ENCODE assay signal across 19 cellular contexts in genomic region chr10:32179836-32180235, GRCh38.
"Had no signal": no experiment of that assay in that cellular context is flagged by ENCODE, and none has a peak within 500 bp of the region (broad histone marks: within the 10 kb centered on the region; RNA-seq: fewer than 3 reads in every experiment).

No MANE protein-coding gene starts in this region.

- H3K36me3 Mint-ChIP-seq: memory B cell; naive thymus-derived CD8-positive, alpha-beta T cell; stimulated activated effector memory CD8-positive, alpha-beta T cell treated with anti-CD3 and anti-CD28 coated beads, Interleukin-12 subunit alpha, Interleukin-12 subunit beta, amount 100 ng/mL, for 72 hours had no signal

- H3K27me3 Mint-ChIP-seq: stimulated activated naive CD8-positive, alpha-beta T cell treated with anti-CD3 and anti-CD28 coated beads, Interleukin-15, Interleukin-2, amounts not matched to agents 100 ng/mL and 50 ng/mL, for 24 hours had no signal

- H3K4me1 ChIP-seq: esophagus muscularis mucosa, foreskin keratinocyte, left ventricle myocardium inferior, lower lobe of right lung had no signal

- H3K27ac ChIP-seq: epithelial cell of prostate, esophagus muscularis mucosa, foreskin keratinocyte, left ventricle myocardium inferior, lower lobe of right lung, testis had no signal

- H3K27ac Mint-ChIP-seq: effector memory CD8-positive, alpha-beta T cell; memory B cell; naive thymus-derived CD8-positive, alpha-beta T cell; stimulated activated effector memory CD8-positive, alpha-beta T cell treated with anti-CD3 and anti-CD28 coated beads, Interleukin-12 subunit alpha, Interleukin-12 subunit beta, amount 100 ng/mL, for 72 hours; stimulated activated naive CD8-positive, alpha-beta T cell treated with anti-CD3 and anti-CD28 coated beads, Interleukin-15, Interleukin-2, amounts not matched to agents 100 ng/mL and 50 ng/mL, for 24 hours had no signal

- DNase-seq: effector memory CD8-positive, alpha-beta T cell; foreskin keratinocyte; kidney; left cardiac atrium; left ventricle myocardium inferior; lower lobe of right lung; naive thymus-derived CD8-positive, alpha-beta T cell; nucleus accumbens; ovary; right cardiac atrium; stimulated activated CD4-positive, alpha-beta T cell treated with anti-CD3 and anti-CD28 coated beads, Interleukin-4, amount 100 ng/mL, for 1 hour; stimulated activated CD8-positive, alpha-beta memory T cell treated with anti-CD3 and anti-CD28 coated beads, Interleukin-4, amount 100 ng/mL, for 48 hours; testis had no signal

- H3K27me3 ChIP-seq: esophagus muscularis mucosa, foreskin keratinocyte, ovary, testis had no signal

- H3K4me3 Mint-ChIP-seq: effector memory CD8-positive, alpha-beta T cell; memory B cell; naive thymus-derived CD8-positive, alpha-beta T cell; neural crest cell; stimulated activated effector memory CD8-positive, alpha-beta T cell treated with anti-CD3 and anti-CD28 coated beads, Interleukin-12 subunit alpha, Interleukin-12 subunit beta, amount 100 ng/mL, for 72 hours; stimulated activated naive CD8-positive, alpha-beta T cell treated with anti-CD3 and anti-CD28 coated beads, Interleukin-15, Interleukin-2, amounts not matched to agents 100 ng/mL and 50 ng/mL, for 24 hours had no signal

- ATAC-seq: effector memory CD8-positive, alpha-beta T cell; foreskin keratinocyte; left cardiac atrium; lower lobe of right lung; naive thymus-derived CD8-positive, alpha-beta T cell; stimulated activated effector memory CD8-positive, alpha-beta T cell treated with anti-CD3 and anti-CD28 coated beads, Interleukin-12 subunit alpha, Interleukin-12 subunit beta, amount 100 ng/mL, for 72 hours had no signal

- H3K9me3 Mint-ChIP-seq: effector memory CD8-positive, alpha-beta T cell; memory B cell; neural crest cell; stimulated activated effector memory CD8-positive, alpha-beta T cell treated with anti-CD3 and anti-CD28 coated beads, Interleukin-12 subunit alpha, Interleukin-12 subunit beta, amount 100 ng/mL, for 72 hours; stimulated activated naive CD8-positive, alpha-beta T cell treated with anti-CD3 and anti-CD28 coated beads, Interleukin-15, Interleukin-2, amounts not matched to agents 100 ng/mL and 50 ng/mL, for 24 hours had no signal

- H3K4me1 Mint-ChIP-seq: memory B cell; neural crest cell; stimulated activated effector memory CD8-positive, alpha-beta T cell treated with anti-CD3 and anti-CD28 coated beads, Interleukin-12 subunit alpha, Interleukin-12 subunit beta, amount 100 ng/mL, for 72 hours had no signal

- H3K36me3 ChIP-seq: esophagus muscularis mucosa, left ventricle myocardium inferior, lower lobe of right lung, ovary had no signal

- H3K9me3 ChIP-seq: left ventricle myocardium inferior, lower lobe of right lung, ovary, testis had no signal

- H3K4me3 ChIP-seq: esophagus muscularis mucosa, left ventricle myocardium inferior, lower lobe of right lung, ovary, testis had no signal
